10 cellular contexts compared by ENCODE assay signal in genomic region chr9:136576269-136576626, GRCh38. TPM values are rescaled to one million over a fixed set of nuclear protein-coding genes. Genes with fewer than 3 reads are reported as not detected.
A peak's percentile ranks its signal among the peaks of the same experiment; 100 is the strongest.
DNase-seq lines count a peak whose midpoint lies in the region; ATAC-seq and TF ChIP-seq lines count a peak whose summit lies in the region.
"Had no signal": no experiment of that assay in that cellular context is flagged by ENCODE, and none has a peak within 500 bp of the region (broad histone marks: within the 10 kb centered on the region; RNA-seq: fewer than 3 reads in every experiment).

No MANE protein-coding gene starts in this region.

- CTCF ChIA-PET in activated CD8-positive, alpha-beta T cell treated with anti-CD3 and anti-CD28 coated beads for 36 hours (lab: Charles Lee), result no interaction called here
- CTCF ChIA-PET in activated CD8-positive, alpha-beta T cell treated with anti-CD3 and anti-CD28 coated beads, Interleukin-2, amount 10 ng/mL, durations not matched to agents 7 days and 5 days (lab: Charles Lee), result no interaction called here
- CTCF ChIA-PET in CD4-positive, alpha-beta memory T cell (lab: Charles Lee; ENCODE audit: partially characterized antibody), result no interaction called here

- peak; percentile 42 for ATAC-seq in activated CD8-positive, alpha-beta T cell treated with anti-CD3 and anti-CD28 coated beads for 36 hours
- no peak for ATAC-seq in activated CD8-positive, alpha-beta T cell treated with anti-CD3 and anti-CD28 coated beads, Interleukin-2, amount 10 ng/mL, durations not matched to agents 7 days and 5 days
- peak; percentile 66 for ATAC-seq in SK-N-SH treated with all-trans-retinoic acid at 6 μM for 48 hours

- POLR2A ChIA-PET in activated CD8-positive, alpha-beta T cell treated with anti-CD3 and anti-CD28 coated beads for 36 hours (lab: Charles Lee), result no interaction called here
- POLR2A ChIA-PET in activated CD8-positive, alpha-beta T cell treated with anti-CD3 and anti-CD28 coated beads, Interleukin-2, amount 10 ng/mL, durations not matched to agents 7 days and 5 days (lab: Charles Lee), result no interaction called here
- POLR2A ChIA-PET in CD4-positive, alpha-beta memory T cell (lab: Charles Lee; ENCODE audit: partially characterized antibody), result no interaction called here

- no peaks in the 10 kb centered on the region for H3K9me3 ChIP-seq in stomach smooth muscle (ENCODE audit: control insufficient read depth in 2 of 2, low read length in 2 of 2)
- H3K9me3 ChIP-seq in CD4-positive, alpha-beta memory T cell (ENCODE audit: control insufficient read depth in 1 of 2, low read length in 2 of 2), result no peaks in the 10 kb centered on the region
- H3K9me3 ChIP-seq: Peyer's patch, transverse colon had no signal

- H3K36me3 ChIP-seq in stomach smooth muscle (ENCODE audit: control insufficient read depth in 2 of 2, insufficient read depth in 2 of 2, low read length in 2 of 2), result no peaks in the 10 kb centered on the region
- H3K36me3 ChIP-seq in CD4-positive, alpha-beta memory T cell (ENCODE audit: insufficient read depth, low read length), result no peaks in the 10 kb centered on the region
- H3K36me3 ChIP-seq: Peyer's patch, transverse colon had no signal

- H3K4me3 Mint-ChIP-seq in activated CD8-positive, alpha-beta T cell treated with anti-CD3 and anti-CD28 coated beads for 36 hours, result no peak overlapping the region
- no peak overlapping the region for H3K4me3 Mint-ChIP-seq in activated CD8-positive, alpha-beta T cell treated with anti-CD3 and anti-CD28 coated beads, Interleukin-2, amount 10 ng/mL, durations not matched to agents 7 days and 5 days
- H3K4me3 Mint-ChIP-seq in CD4-positive, alpha-beta memory T cell, result no peak overlapping the region

- TF ChIP-seq CTCF in activated CD8-positive, alpha-beta T cell treated with anti-CD3 and anti-CD28 coated beads for 36 hours (IDR thresholded peaks at IDR 0.05), result no peak

- peaks cover 5% of the 10 kb centered on the region for H3K4me1 Mint-ChIP-seq in activated CD8-positive, alpha-beta T cell treated with anti-CD3 and anti-CD28 coated beads for 36 hours (ENCODE audit: low read depth)
- H3K4me1 Mint-ChIP-seq in activated CD8-positive, alpha-beta T cell treated with anti-CD3 and anti-CD28 coated beads, Interleukin-2, amount 10 ng/mL, durations not matched to agents 7 days and 5 days (ENCODE audit: low read depth), result peaks cover 9% of the 10 kb centered on the region
- H3K4me1 Mint-ChIP-seq in CD4-positive, alpha-beta memory T cell, result peaks cover 5 to 7% (median 6%) of the 10 kb centered on the region in 4 donors

- no peak overlapping the region for H3K9ac ChIP-seq in stomach smooth muscle (ENCODE audit: low read length in 2 of 2)

- DNase-seq in activated CD8-positive, alpha-beta T cell treated with anti-CD3 and anti-CD28 coated beads for 36 hours, result peak; percentile 19
- no peak for DNase-seq in activated CD8-positive, alpha-beta T cell treated with anti-CD3 and anti-CD28 coated beads, Interleukin-2, amount 10 ng/mL, durations not matched to agents 7 days and 5 days
- DNase-seq in iris pigment epithelial cell (ENCODE audit: low read depth) (peak; percentile 15), NCI-H524 (lab: John Stamatoyannopoulos, UW) (no peak)
- no peak for DNase-seq in CD4-positive, alpha-beta memory T cell
- DNase-seq in stimulated activated CD4-positive, alpha-beta T cell treated with anti-CD3 and anti-CD28 coated beads, Interleukin-1b, Interleukin-23, amount 100 ng/mL, for 48 hours, result no peak
- DNase-seq: Peyer's patch, transverse colon had no signal

- H3K4me3 ChIP-seq in stomach smooth muscle (ENCODE audit: low read length in 2 of 2), result no peak overlapping the region
- H3K4me3 ChIP-seq in CD4-positive, alpha-beta memory T cell (ENCODE audit: low read length in 2 of 2), result no peak overlapping the region
- H3K4me3 ChIP-seq: Peyer's patch, transverse colon had no signal

- intact Hi-C loops in activated CD8-positive, alpha-beta T cell treated with anti-CD3 and anti-CD28 coated beads for 36 hours (cut with micrococcal nuclease), result no loop called here
- intact Hi-C loops in CD4-positive, alpha-beta memory T cell (cut with micrococcal nuclease), result no loop called here

- H3K27ac Mint-ChIP-seq in activated CD8-positive, alpha-beta T cell treated with anti-CD3 and anti-CD28 coated beads for 36 hours, result no peak overlapping the region
- H3K27ac Mint-ChIP-seq in activated CD8-positive, alpha-beta T cell treated with anti-CD3 and anti-CD28 coated beads, Interleukin-2, amount 10 ng/mL, durations not matched to agents 7 days and 5 days, result no peak overlapping the region
- H3K27ac Mint-ChIP-seq in CD4-positive, alpha-beta memory T cell, result peak overlapping the region in 1 of 7 donors; percentile 84

- peaks cover 37% of the 10 kb centered on the region for H3K4me1 ChIP-seq in stomach smooth muscle (ENCODE audit: control insufficient read depth, insufficient read depth, low read length)
- H3K4me1 ChIP-seq in CD4-positive, alpha-beta memory T cell (ENCODE audit: insufficient read depth, low read length), result no peaks in the 10 kb centered on the region
- H3K4me1 ChIP-seq: Peyer's patch had no signal

- no peaks in the 10 kb centered on the region for H3K27me3 ChIP-seq in stomach smooth muscle (ENCODE audit: control insufficient read depth in 1 of 2, insufficient read depth in 2 of 2, low read length in 2 of 2)
- H3K27me3 ChIP-seq in CD4-positive, alpha-beta memory T cell (ENCODE audit: insufficient read depth, low read length), result no peaks in the 10 kb centered on the region
- H3K27me3 ChIP-seq: Peyer's patch, transverse colon had no signal

- peak overlapping the region; percentile 53 for H3K27ac ChIP-seq in stomach smooth muscle (ENCODE audit: low read length)
- H3K27ac ChIP-seq in CD4-positive, alpha-beta memory T cell (ENCODE audit: low read depth, low read length), result no peak overlapping the region
- H3K27ac ChIP-seq: Peyer's patch, transverse colon had no signal

- no peaks in the 10 kb centered on the region for H3K36me3 Mint-ChIP-seq in activated CD8-positive, alpha-beta T cell treated with anti-CD3 and anti-CD28 coated beads for 36 hours (ENCODE audit: low read depth)
- H3K36me3 Mint-ChIP-seq in activated CD8-positive, alpha-beta T cell treated with anti-CD3 and anti-CD28 coated beads, Interleukin-2, amount 10 ng/mL, durations not matched to agents 7 days and 5 days (ENCODE audit: low read depth), result no peaks in the 10 kb centered on the region
- no peaks in the 10 kb centered on the region for H3K36me3 Mint-ChIP-seq in CD4-positive, alpha-beta memory T cell

- H3K27me3 Mint-ChIP-seq in activated CD8-positive, alpha-beta T cell treated with anti-CD3 and anti-CD28 coated beads for 36 hours, result no peaks in the 10 kb centered on the region
- no peaks in the 10 kb centered on the region for H3K27me3 Mint-ChIP-seq in activated CD8-positive, alpha-beta T cell treated with anti-CD3 and anti-CD28 coated beads, Interleukin-2, amount 10 ng/mL, durations not matched to agents 7 days and 5 days (ENCODE audit: low read depth)
- H3K27me3 Mint-ChIP-seq in CD4-positive, alpha-beta memory T cell, result no peaks in the 10 kb centered on the region

- H3K9me3 Mint-ChIP-seq in activated CD8-positive, alpha-beta T cell treated with anti-CD3 and anti-CD28 coated beads for 36 hours, result no peaks in the 10 kb centered on the region
- no peaks in the 10 kb centered on the region for H3K9me3 Mint-ChIP-seq in activated CD8-positive, alpha-beta T cell treated with anti-CD3 and anti-CD28 coated beads, Interleukin-2, amount 10 ng/mL, durations not matched to agents 7 days and 5 days (ENCODE audit: insufficient read depth)
- peaks cover 0 to 4% (median 0%) of the 10 kb centered on the region in 8 donors for H3K9me3 Mint-ChIP-seq in CD4-positive, alpha-beta memory T cell

TF ChIP-seq in SK-N-SH treated with all-trans-retinoic acid at 6 μM for 48 hours, 23 proteins besides CTCF, POLR2A, EP300 and RAD21 (continues in another document):
- no peak for TF ChIP-seq RARB (CRISPR knock-in tag; IDR thresholded peaks at IDR 0.05)
- TF ChIP-seq ZNF70 (CRISPR knock-in tag; IDR thresholded peaks at IDR 0.05), result no peak
- TF ChIP-seq, protein P1, sequence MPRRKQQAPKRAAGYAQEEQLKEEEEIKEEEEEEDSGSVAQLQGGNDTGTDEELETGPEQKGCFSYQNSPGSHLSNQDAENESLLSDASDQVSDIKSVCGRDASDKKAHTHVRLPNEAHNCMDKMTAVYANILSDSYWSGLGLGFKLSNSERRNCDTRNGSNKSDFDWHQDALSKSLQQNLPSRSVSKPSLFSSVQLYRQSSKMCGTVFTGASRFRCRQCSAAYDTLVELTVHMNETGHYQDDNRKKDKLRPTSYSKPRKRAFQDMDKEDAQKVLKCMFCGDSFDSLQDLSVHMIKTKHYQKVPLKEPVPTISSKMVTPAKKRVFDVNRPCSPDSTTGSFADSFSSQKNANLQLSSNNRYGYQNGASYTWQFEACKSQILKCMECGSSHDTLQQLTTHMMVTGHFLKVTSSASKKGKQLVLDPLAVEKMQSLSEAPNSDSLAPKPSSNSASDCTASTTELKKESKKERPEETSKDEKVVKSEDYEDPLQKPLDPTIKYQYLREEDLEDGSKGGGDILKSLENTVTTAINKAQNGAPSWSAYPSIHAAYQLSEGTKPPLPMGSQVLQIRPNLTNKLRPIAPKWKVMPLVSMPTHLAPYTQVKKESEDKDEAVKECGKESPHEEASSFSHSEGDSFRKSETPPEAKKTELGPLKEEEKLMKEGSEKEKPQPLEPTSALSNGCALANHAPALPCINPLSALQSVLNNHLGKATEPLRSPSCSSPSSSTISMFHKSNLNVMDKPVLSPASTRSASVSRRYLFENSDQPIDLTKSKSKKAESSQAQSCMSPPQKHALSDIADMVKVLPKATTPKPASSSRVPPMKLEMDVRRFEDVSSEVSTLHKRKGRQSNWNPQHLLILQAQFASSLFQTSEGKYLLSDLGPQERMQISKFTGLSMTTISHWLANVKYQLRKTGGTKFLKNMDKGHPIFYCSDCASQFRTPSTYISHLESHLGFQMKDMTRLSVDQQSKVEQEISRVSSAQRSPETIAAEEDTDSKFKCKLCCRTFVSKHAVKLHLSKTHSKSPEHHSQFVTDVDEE (CRISPR knock-in tag; IDR thresholded peaks at IDR 0.05), result no peak
- TF ChIP-seq ARNTL (CRISPR knock-in tag; IDR thresholded peaks at IDR 0.05; ENCODE audit: borderline replicate concordance, low read depth), result no peak
- TF ChIP-seq TOX (CRISPR knock-in tag; IDR thresholded peaks at IDR 0.05; ENCODE audit: borderline replicate concordance), result no peak
- no peak for TF ChIP-seq OSR1 (CRISPR knock-in tag; IDR thresholded peaks at IDR 0.05)
- TF ChIP-seq TCF4 (CRISPR knock-in tag; IDR thresholded peaks at IDR 0.05; ENCODE audit: borderline replicate concordance), result no peak

RNA-seq across cellular contexts. Expression of gene NOTCH1, which starts 30.4 kb away (rescaled TPM):
- total RNA-seq in activated CD8-positive, alpha-beta T cell treated with anti-CD3 and anti-CD28 coated beads for 36 hours, result 10 to 100 TPM; 45.7 to 47.6 TPM
- total RNA-seq in activated CD8-positive, alpha-beta T cell treated with anti-CD3 and anti-CD28 coated beads, Interleukin-2, amount 10 ng/mL, durations not matched to agents 7 days and 5 days, result 10 to 100 TPM; 86.6 to 94.1 TPM
- total RNA-seq in CD4-positive, alpha-beta memory T cell, result 10 to 100 TPM; 43.0 to 45.4 TPM
- 1 to 10 TPM in 1 of 2 donors, not detected in 1; 6.0 TPM for polyA plus RNA-seq in CD4-positive, alpha-beta memory T cell

Comparison
In these comparisons a context has a peak if more than half of its experiments do, and no peak if none do; other contexts are left out.
1. DNase-seq: peak in activated CD8-positive, alpha-beta T cell treated with anti-CD3 and anti-CD28 coated beads for 36 hours (single experiment) and iris pigment epithelial cell (single experiment); none in activated CD8-positive, alpha-beta T cell treated with anti-CD3 and anti-CD28 coated beads, Interleukin-2, amount 10 ng/mL, durations not matched to agents 7 days and 5 days (single experiment), CD4-positive, alpha-beta memory T cell (0 of 5), stimulated activated CD4-positive, alpha-beta T cell treated with anti-CD3 and anti-CD28 coated beads, Interleukin-1b, Interleukin-23, amount 100 ng/mL, for 48 hours (single experiment) and NCI-H524 (0 of 2).